8 cellular contexts compared by ENCODE assay signal in the genomic region with DNA sequence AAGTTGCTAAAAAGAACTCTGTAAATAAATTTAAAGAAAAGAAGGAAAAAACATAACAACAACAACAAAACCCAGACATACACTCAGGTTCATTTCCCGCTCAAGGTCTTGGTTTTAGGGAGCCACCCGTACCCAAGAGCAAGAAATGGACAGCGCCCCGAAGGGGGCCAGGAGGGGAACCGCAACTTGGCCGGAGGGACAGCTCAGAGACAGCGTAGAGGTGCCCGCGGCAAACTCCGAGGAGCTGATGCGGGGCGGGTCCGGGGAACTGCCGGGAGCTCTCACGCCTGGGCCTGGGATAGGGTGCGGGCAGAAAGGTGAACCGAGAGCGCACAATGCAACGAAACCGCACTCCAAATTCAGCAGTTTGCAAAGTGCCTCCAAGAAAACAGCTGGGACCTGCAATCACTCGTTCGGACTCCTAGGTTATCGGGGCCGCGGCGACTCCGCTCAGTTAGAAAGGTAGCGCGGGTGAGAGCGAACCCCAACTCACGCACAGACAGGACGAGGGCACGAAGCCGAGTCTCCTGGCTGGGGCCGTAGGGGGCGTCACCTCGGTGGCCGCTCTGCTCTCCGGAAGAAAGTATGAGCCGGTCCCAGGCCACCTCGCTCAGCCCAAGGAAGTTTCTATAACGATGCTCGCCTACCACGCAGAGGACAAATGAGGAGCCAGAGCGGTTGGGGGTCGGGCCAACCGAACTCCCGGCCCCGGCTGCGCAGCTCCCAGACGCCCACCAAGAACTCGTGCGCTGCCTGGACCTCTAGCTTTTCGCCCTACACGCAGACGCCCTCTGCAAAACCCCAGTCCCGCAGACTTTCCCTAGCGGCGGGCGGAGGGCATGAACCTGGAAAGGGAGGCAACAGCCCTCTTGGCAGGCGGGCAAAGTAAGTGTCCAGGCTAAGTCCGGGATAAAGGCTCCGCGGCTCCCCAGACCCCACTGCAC. TPM values are rescaled to one million over a fixed set of nuclear protein-coding genes. Genes with fewer than 3 reads are reported as not detected.
A peak's percentile ranks its signal among the peaks of the same experiment; 100 is the strongest.
DNase-seq lines count a peak whose midpoint lies in the region; ATAC-seq and TF ChIP-seq lines count a peak whose summit lies in the region.

No MANE protein-coding gene starts in this region.

- H3K27me3 ChIP-seq in BE2C (peaks cover 85% of the 10 kb centered on the region), HL-60 (ENCODE audit: insufficient read depth, poor library complexity, severe bottlenecking) (peaks cover 23% of the 10 kb centered on the region), neutrophil (peaks cover 98% of the 10 kb centered on the region)

- H3K27ac Mint-ChIP-seq in activated T-helper 17 cell treated with anti-CD3 and anti-CD28 coated beads, Interleukin-2, amount 50 U/mL, for 72 hours: no peak overlapping the region

- H3K9me3 Mint-ChIP-seq in activated T-helper 17 cell treated with anti-CD3 and anti-CD28 coated beads, Interleukin-2, amount 50 U/mL, for 72 hours: no peaks in the 10 kb centered on the region

- H3K4me3 ChIP-seq in BE2C (ENCODE audit: low read depth, low read length) (peak overlapping the region; percentile 52), HL-60 (replicated peaks; ENCODE audit: insufficient read depth, low read length) (peak overlapping the region; percentile 59), neutrophil (ENCODE audit: low read depth in 1 of 2, low read length in 1 of 2) (peak overlapping the region; percentile 48 to 55)

- peaks cover 11% of the 10 kb centered on the region for H3K36me3 Mint-ChIP-seq in activated T-helper 17 cell treated with anti-CD3 and anti-CD28 coated beads, Interleukin-2, amount 50 U/mL, for 72 hours (ENCODE audit: low read depth)

- H3K9me3 ChIP-seq in BE2C (no peaks in the 10 kb centered on the region), neutrophil (no peaks in the 10 kb centered on the region)

- TF ChIP-seq CTCF in BE2C (IDR thresholded peaks at IDR 0.05; ENCODE audit: low read depth, low read length) (peak; percentile 50; the same call in 1 of the 2 replicates), HL-60 (IDR thresholded peaks at IDR 0.05; ENCODE audit: insufficient read depth, low read length) (peak; percentile 7), neutrophil (IDR thresholded peaks at IDR 0.05) (no peak), GM10266 (IDR thresholded peaks at IDR 0.05; ENCODE audit: control insufficient read depth, insufficient read depth, low read depth, missing control alignments) (no peak)

- H3K27ac ChIP-seq in HL-60 (replicated peaks): no peak overlapping the region
- no peak overlapping the region for H3K27ac ChIP-seq in neutrophil

- peaks cover 5% of the 10 kb centered on the region for H3K4me1 Mint-ChIP-seq in activated T-helper 17 cell treated with anti-CD3 and anti-CD28 coated beads, Interleukin-2, amount 50 U/mL, for 72 hours

- H3K4me3 Mint-ChIP-seq in activated T-helper 17 cell treated with anti-CD3 and anti-CD28 coated beads, Interleukin-2, amount 50 U/mL, for 72 hours: peak overlapping the region; percentile 85

- ATAC-seq in activated T-helper 17 cell treated with anti-CD3 and anti-CD28 coated beads, Interleukin-2, amount 50 U/mL, for 72 hours (replicated peaks): peak; percentile 15
- peak; percentile 49 for ATAC-seq in Right ventricle myocardium inferior
- no peak for ATAC-seq in HG03571 (IDR thresholded peaks at IDR 0.05; ENCODE audit: unreplicated experiment)

- H3K36me3 ChIP-seq in BE2C: no peaks in the 10 kb centered on the region
- no peaks in the 10 kb centered on the region for H3K36me3 ChIP-seq in neutrophil

- DNase-seq in BE2C: peak; percentile 63
- peak in 1 of 2 experiments; percentile 35 for DNase-seq in HL-60 (ENCODE audit: low read depth in 1 of 2, low spot score in 1 of 2)
- peak; percentile 69 for DNase-seq in Right ventricle myocardium inferior (ENCODE audit: missing footprints)
- DNase-seq in GM10266 (ENCODE audit: extremely low spot score): no peak
- DNase-seq in UCSD-AML1 (lab: John Stamatoyannopoulos, UW; ENCODE audit: unreplicated experiment): no peak

- intact Hi-C loops in Right ventricle myocardium inferior (cut with DNase I): loop anchor here (5.0 kb wide), 1 partner anchor 149 kb away; a partner anchor contains a TSS

- no peaks in the 10 kb centered on the region for H3K4me1 ChIP-seq in BE2C
- H3K4me1 ChIP-seq in neutrophil (ENCODE audit: control insufficient read depth in 1 of 2, insufficient read depth in 1 of 2, low read depth in 1 of 2, low read length in 1 of 2): peaks cover 22 to 23% of the 10 kb centered on the region in 2 experiments

- peaks cover 56% of the 10 kb centered on the region for H3K27me3 Mint-ChIP-seq in activated T-helper 17 cell treated with anti-CD3 and anti-CD28 coated beads, Interleukin-2, amount 50 U/mL, for 72 hours

RNA-seq across cellular contexts. Expression of a gene that starts 1.4 kb away (rescaled TPM):
- polyA plus RNA-seq in BE2C (2012; ENCODE audit: insufficient read depth, insufficient read length, low read depth): not detected
- total RNA-seq in activated T-helper 17 cell treated with anti-CD3 and anti-CD28 coated beads, Interleukin-2, amount 50 U/mL, for 72 hours: 1 to 10 TPM in 1 of 2 donors, under 1 TPM in 1; 0.13 to 2.5 TPM
- 8.1 TPM for total RNA-seq in Right ventricle myocardium inferior

Comparison
In these comparisons a context has a peak if more than half of its experiments do, and no peak if none do; other contexts are left out.
1. DNase-seq: peak in BE2C (single experiment) and Right ventricle myocardium inferior (single experiment); none in GM10266 (single experiment) and UCSD-AML1 (single experiment).
2. CTCF ChIP-seq: peak in BE2C (single experiment) and HL-60 (single experiment); none in neutrophil (single experiment) and GM10266 (single experiment).
3. Peak in every context shown above with its lines, with median percentiles within 50 percentile points of each other: H3K4me3 ChIP-seq.